Comparison of ENCODE assay signal across 24 cellular contexts in genomic region chr6:90388395-90388794, GRCh38.
DNase-seq lines count a peak whose midpoint lies in the region; ATAC-seq and TF ChIP-seq lines count a peak whose summit lies in the region.
"Had no signal": no experiment of that assay in that cellular context is flagged by ENCODE, and none has a peak within 500 bp of the region (broad histone marks: within the 10 kb centered on the region; RNA-seq: fewer than 3 reads in every experiment).

No MANE protein-coding gene starts in this region.

- H3K27me3 Mint-ChIP-seq in activated CD8-positive, alpha-beta T cell treated with anti-CD3 and anti-CD28 coated beads for 36 hours: no peaks in the 10 kb centered on the region
- H3K27me3 Mint-ChIP-seq in naive B cell: no peaks in the 10 kb centered on the region
- H3K27me3 Mint-ChIP-seq: naive thymus-derived CD8-positive, alpha-beta T cell; stimulated activated memory B cell treated with anti-CD40 and anti-IgM and Interleukin-4, amounts not matched to agents 10 μg/mL and 1 μg/mL and 100 μg/mL, for 72 hours had no signal

- intact Hi-C loops in activated CD8-positive, alpha-beta T cell treated with anti-CD3 and anti-CD28 coated beads for 36 hours (cut with micrococcal nuclease): no loop called here

- H3K4me3 Mint-ChIP-seq in activated CD8-positive, alpha-beta T cell treated with anti-CD3 and anti-CD28 coated beads for 36 hours: no peak overlapping the region
- H3K4me3 Mint-ChIP-seq in naive B cell: peak overlapping the region in 5 of 8 donors; percentile 5 to 65 (median 32)
- H3K4me3 Mint-ChIP-seq: H9; naive thymus-derived CD8-positive, alpha-beta T cell; stimulated activated memory B cell treated with anti-CD40 and anti-IgM and Interleukin-4, amounts not matched to agents 10 μg/mL and 1 μg/mL and 100 μg/mL, for 72 hours had no signal

- H3K36me3 Mint-ChIP-seq in activated CD8-positive, alpha-beta T cell treated with anti-CD3 and anti-CD28 coated beads for 36 hours (ENCODE audit: low read depth): no peaks in the 10 kb centered on the region
- H3K36me3 Mint-ChIP-seq in naive B cell: no peaks in the 10 kb centered on the region
- H3K36me3 Mint-ChIP-seq: naive thymus-derived CD8-positive, alpha-beta T cell; stimulated activated memory B cell treated with anti-CD40 and anti-IgM and Interleukin-4, amounts not matched to agents 10 μg/mL and 1 μg/mL and 100 μg/mL, for 72 hours had no signal

- no peak for ATAC-seq in activated CD8-positive, alpha-beta T cell treated with anti-CD3 and anti-CD28 coated beads for 36 hours
- ATAC-seq in naive B cell (ENCODE audit: low read depth in 2 of 2): no peak
- ATAC-seq in HG03521 (IDR thresholded peaks at IDR 0.05; ENCODE audit: unreplicated experiment): no peak
- ATAC-seq in HG03520 (IDR thresholded peaks at IDR 0.05; ENCODE audit: unreplicated experiment): no peak
- ATAC-seq in GM18907 (IDR thresholded peaks at IDR 0.05; ENCODE audit: unreplicated experiment): no peak
- ATAC-seq: left ventricle myocardium superior; naive thymus-derived CD8-positive, alpha-beta T cell; stimulated activated memory B cell treated with anti-CD40 and anti-IgM and Interleukin-4, amounts not matched to agents 10 μg/mL and 1 μg/mL and 100 μg/mL, for 72 hours had no signal

- no peak overlapping the region for H3K27ac Mint-ChIP-seq in activated CD8-positive, alpha-beta T cell treated with anti-CD3 and anti-CD28 coated beads for 36 hours
- peak overlapping the region in 5 of 6 donors; percentile 28 to 92 (median 85) for H3K27ac Mint-ChIP-seq in naive B cell
- H3K27ac Mint-ChIP-seq: H9; stimulated activated memory B cell treated with anti-CD40 and anti-IgM and Interleukin-4, amounts not matched to agents 10 μg/mL and 1 μg/mL and 100 μg/mL, for 72 hours had no signal

- H3K4me1 Mint-ChIP-seq in activated CD8-positive, alpha-beta T cell treated with anti-CD3 and anti-CD28 coated beads for 36 hours (ENCODE audit: low read depth): peaks cover 41% of the 10 kb centered on the region
- peaks cover 60 to 85% (median 76%) of the 10 kb centered on the region in 3 donors for H3K4me1 Mint-ChIP-seq in naive B cell

- POLR2A ChIA-PET in activated CD8-positive, alpha-beta T cell treated with anti-CD3 and anti-CD28 coated beads for 36 hours (lab: Charles Lee): interaction anchor here (1.1 to 1.9 kb wide), 6 partner anchors 9 to 95 kb away, joined by 3 to 6 read pairs (median 4); partner anchors contain the start of gene BACH2

- CTCF ChIA-PET in activated CD8-positive, alpha-beta T cell treated with anti-CD3 and anti-CD28 coated beads for 36 hours (lab: Charles Lee): interaction anchor here (0.9 to 4.0 kb wide), 7 partner anchors 9 to 103 kb away, joined by 3 to 24 read pairs (median 4); no protein-coding TSS in a partner anchor

- no peak for TF ChIP-seq CTCF in activated CD8-positive, alpha-beta T cell treated with anti-CD3 and anti-CD28 coated beads for 36 hours (IDR thresholded peaks at IDR 0.05)

- no peaks in the 10 kb centered on the region for H3K9me3 Mint-ChIP-seq in activated CD8-positive, alpha-beta T cell treated with anti-CD3 and anti-CD28 coated beads for 36 hours
- no peaks in the 10 kb centered on the region for H3K9me3 Mint-ChIP-seq in naive B cell
- H3K9me3 Mint-ChIP-seq: H9; naive thymus-derived CD8-positive, alpha-beta T cell; stimulated activated memory B cell treated with anti-CD40 and anti-IgM and Interleukin-4, amounts not matched to agents 10 μg/mL and 1 μg/mL and 100 μg/mL, for 72 hours had no signal

- peak; percentile 54 for DNase-seq in activated naive CD4-positive, alpha-beta T cell treated with Interleukin-2 at 50 U/mL for 16 hours
- no peak for DNase-seq in activated naive CD4-positive, alpha-beta T cell (lab: John Stamatoyannopoulos, UW)
- DNase-seq in NCI-H2171 (lab: John Stamatoyannopoulos, UW) (peak; percentile 71), naive B cell (no peak)
- peak; percentile 39 for DNase-seq in activated CD8-positive, alpha-beta T cell treated with anti-CD3 and anti-CD28 coated beads for 36 hours
- DNase-seq: activated effector memory CD4-positive, alpha-beta T cell treated with anti-CD3 and anti-CD28 coated beads, Interleukin-2, amount 50 U/mL, for 16 hours; C1 segment of cervical spinal cord; Caco-2; DMS79 treated with DMSO at 0.1 percent for 48 hours; effector CD4-positive, alpha-beta T cell; H9; islet precursor cell; left ventricle myocardium superior; MG63; naive thymus-derived CD8-positive, alpha-beta T cell; NCI-H2029 treated with DMSO at 0.1 percent for 48 hours; NCI-H226; NCI-H69; SW 1271; T1000 had no signal

Comparison
In these comparisons a context has a peak if more than half of its experiments do, and no peak if none do; other contexts are left out.
1. DNase-seq: peak in activated naive CD4-positive, alpha-beta T cell treated with Interleukin-2 at 50 U/mL for 16 hours (single experiment), NCI-H2171 (single experiment) and activated CD8-positive, alpha-beta T cell treated with anti-CD3 and anti-CD28 coated beads for 36 hours (single experiment); none in activated naive CD4-positive, alpha-beta T cell (0 of 4) and naive B cell (single experiment).